In the genomic region with DNA sequence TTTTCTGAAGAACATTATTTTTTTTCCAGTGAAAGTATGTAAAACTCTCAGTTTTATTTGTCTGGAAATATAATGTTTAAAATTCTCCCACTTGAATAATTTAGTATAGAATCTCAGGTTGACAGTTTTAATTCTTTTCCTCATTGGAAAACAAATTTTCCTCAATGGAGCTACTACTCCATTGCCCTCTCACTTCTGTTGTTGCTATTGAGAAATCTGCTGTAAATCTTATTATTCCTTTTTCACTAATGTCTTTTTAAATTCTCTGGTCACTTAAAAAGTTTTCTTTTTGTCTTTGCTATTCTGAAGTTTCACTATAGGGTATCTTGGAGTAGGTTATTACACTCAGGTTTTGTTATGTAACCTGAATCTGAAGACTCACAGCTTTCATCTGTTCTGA, we compare ENCODE assay signal across 7 cellular contexts.
"Had no signal": no experiment of that assay in that cellular context is flagged by ENCODE, and none has a peak within 500 bp of the region (broad histone marks: within the 10 kb centered on the region; RNA-seq: fewer than 3 reads in every experiment).

No MANE protein-coding gene starts in this region.

- DNase-seq: GDM1, GF-D8 had no signal

- FAIRE-seq: G401.6, GM12891, GM12892, GM18507, GM19239 had no signal
